ENCODE assay signal across 20 cellular contexts in genomic region chr1:233487415-233487814, GRCh38.
DNase-seq lines count a peak whose midpoint lies in the region; ATAC-seq, FAIRE-seq and TF ChIP-seq lines count a peak whose summit lies in the region.
"Had no signal": no experiment of that assay in that cellular context is flagged by ENCODE, and none has a peak within 500 bp of the region (broad histone marks: within the 10 kb centered on the region; RNA-seq: fewer than 3 reads in every experiment).

No MANE protein-coding gene starts in this region.

- H3K4me1 ChIP-seq in right lobe of liver (peaks cover 0 to 9% (median 2%) of the 10 kb centered on the region in 4 donors), HepG2 (ENCODE audit: insufficient read depth, low read length) (no peaks in the 10 kb centered on the region)

- TF ChIP-seq EP300 in HepG2 (IDR thresholded peaks at IDR 0.05; ENCODE audit: low read depth in 2 of 2, low read length in 2 of 2): no peak
- no peak for TF ChIP-seq EP300 in HepG2 (CRISPR knock-in tag; IDR thresholded peaks at IDR 0.05; ENCODE audit: borderline replicate concordance)

- no peak overlapping the region for H3K9ac ChIP-seq in HepG2 (ENCODE audit: insufficient read depth, low read depth, low read length)

- BruUV-seq in HepG2 (replicated peaks; lab: Mats Ljungman, UMichigan): no TSS peak

- H3K27me3 ChIP-seq in right lobe of liver (no peaks in the 10 kb centered on the region), HepG2 (ENCODE audit: control insufficient read depth in 1 of 2, insufficient read depth in 2 of 2, low read length in 2 of 2) (no peaks in the 10 kb centered on the region)

- no peak overlapping the region for H3K27ac ChIP-seq in right lobe of liver
- H3K27ac ChIP-seq in HepG2 (ENCODE audit: extremely low read length, insufficient read depth, low read length): no peak overlapping the region
- H3K27ac ChIP-seq: RWPE1 had no signal

- POLR2A ChIA-PET in HepG2 (lab: Yijun Ruan, JAX): no interaction called here

- TF ChIP-seq CTCF in right lobe of liver (IDR thresholded peaks at IDR 0.05) (no peak), HepG2 (CRISPR knock-in tag; IDR thresholded peaks at IDR 0.05) (no peak)

- H3K79me2 ChIP-seq in HepG2 (ENCODE audit: insufficient read depth, low read length): no peaks in the 10 kb centered on the region

- no peak for DNase-seq in right lobe of liver
- no peak for DNase-seq in HepG2 (ENCODE audit: low spot score)
- DNase-seq in kidney glomerular epithelial cell (lab: John Stamatoyannopoulos, UW): peak; percentile 3
- no peak for DNase-seq in HCEC 1CT
- no peak for DNase-seq in COR-L47 (lab: John Stamatoyannopoulos, UW)
- no peak for DNase-seq in EL
- DNase-seq: 8988T, ACHN, IMR-90, KG1, MG63, NCI-H1694, NCI-H2081, NCI-H2227 treated with DMSO at 0.1 percent for 48 hours, NCI-H526 treated with DMSO at 0.1 percent for 48 hours, SHP77 had no signal

- CTCF ChIA-PET in HepG2 (lab: Yijun Ruan, JAX; ENCODE audit: low intra/inter-chr PET ratio, low total read pairs): no interaction called here

- H3K4me2 ChIP-seq in HepG2 (ENCODE audit: low read depth, low read length): no peak overlapping the region

- no peak for TF ChIP-seq POLR2A in right lobe of liver (IDR thresholded peaks at IDR 0.05)
- no peak for TF ChIP-seq POLR2A in HepG2 (IDR thresholded peaks at IDR 0.05; ENCODE audit: insufficient read depth in 1 of 2, low read depth in 2 of 2, low read length in 2 of 2)

- no peak for TF ChIP-seq RAD21 in HepG2 (CRISPR knock-in tag; IDR thresholded peaks at IDR 0.05)

- H3K9me3 ChIP-seq in right lobe of liver: no peaks in the 10 kb centered on the region
- H3K9me3 ChIP-seq in HepG2 (ENCODE audit: low read length): peaks cover 5% of the 10 kb centered on the region; the same call in 1 of the 2 replicates
- H3K9me3 ChIP-seq: MG63 had no signal

- no peak for FAIRE-seq in HepG2 (lab: Jason Lieb, UNC)
- FAIRE-seq: D721Med had no signal

- in situ Hi-C loops in HepG2 (cut with HindIII; ENCODE audit: extremely low pct_ligation_motif_present, low pct_unique_long_range_greater_than_20kb): no loop called here

- H2AFZ ChIP-seq in HepG2 (ENCODE audit: low read length): no peak overlapping the region

- peak; percentile 70 to 91 (median 78) for ATAC-seq in right lobe of liver
- ATAC-seq in HepG2: no peak
- ATAC-seq in HG03520 (IDR thresholded peaks at IDR 0.05; ENCODE audit: unreplicated experiment): peak; percentile 47
- ATAC-seq: Panc1 had no signal

- intact Hi-C loops in right lobe of liver (cut with DNase I): no loop called here
- intact Hi-C loops in HepG2 (cut with micrococcal nuclease; ENCODE audit: unreplicated experiment): no loop called here

- no peak overlapping the region for H3K4me3 ChIP-seq in right lobe of liver
- H3K4me3 ChIP-seq in HepG2 (replicated peaks in 1 of 3; ENCODE audit: insufficient read depth in 1 of 3, low read depth in 2 of 3, low read length in 3 of 3): no peak overlapping the region
- H3K4me3 ChIP-seq: MG63 had no signal

- H3K36me3 ChIP-seq in right lobe of liver (no peaks in the 10 kb centered on the region), HepG2 (replicated peaks in 1 of 2; ENCODE audit: control insufficient read depth in 1 of 2, insufficient read depth in 2 of 2, low read length in 2 of 2) (no peaks in the 10 kb centered on the region)
- H3K36me3 ChIP-seq: MG63 had no signal

- no peaks in the 10 kb centered on the region for H4K20me1 ChIP-seq in HepG2 (ENCODE audit: insufficient read depth, low read length)

TF ChIP-seq in HepG2, 621 proteins besides CTCF, POLR2A, EP300 and RAD21:
- TF ChIP-seq NR2F6 (IDR thresholded peaks at IDR 0.05) (no peak), NR2F6 (CRISPR knock-in tag; IDR thresholded peaks at IDR 0.05) (no peak), ZNF281 (CRISPR knock-in tag; IDR thresholded peaks at IDR 0.05; ENCODE audit: borderline replicate concordance) (no peak), MBNL3 (CRISPR knock-in tag; conservative IDR thresholded peaks at IDR 0.05) (no peak), SRSF9 (IDR thresholded peaks at IDR 0.05; ENCODE audit: borderline replicate concordance, insufficient read depth, low read depth, low read length, poor library complexity, severe bottlenecking) (no peak), KDM5A (IDR thresholded peaks at IDR 0.05; ENCODE audit: borderline replicate concordance, low read length) (no peak), HNRNPLL (IDR thresholded peaks at IDR 0.05; ENCODE audit: low read depth, low read length, poor library complexity, severe bottlenecking) (no peak), BRD4 (CRISPR knock-in tag; IDR thresholded peaks at IDR 0.05) (no peak), AGO1 (IDR thresholded peaks at IDR 0.05; ENCODE audit: low read depth, low read length, poor library complexity, severe bottlenecking) (no peak), ZNF546 (CRISPR knock-in tag; conservative IDR thresholded peaks at IDR 0.05) (no peak), HIVEP1 (CRISPR knock-in tag; IDR thresholded peaks at IDR 0.05) (no peak), GZF1 (CRISPR knock-in tag; IDR thresholded peaks at IDR 0.05) (no peak), RNF219 (CRISPR knock-in tag; IDR thresholded peaks at IDR 0.05) (no peak), ZNF784 (CRISPR knock-in tag; IDR thresholded peaks at IDR 0.05; ENCODE audit: borderline replicate concordance) (no peak), DPF2 (CRISPR knock-in tag; IDR thresholded peaks at IDR 0.05; ENCODE audit: borderline replicate concordance, low read depth) (no peak), ZUFSP (CRISPR knock-in tag; IDR thresholded peaks at IDR 0.05; ENCODE audit: borderline replicate concordance) (no peak), ZNF367 (CRISPR knock-in tag; IDR thresholded peaks at IDR 0.05; ENCODE audit: borderline replicate concordance) (no peak), ZNF17 (CRISPR knock-in tag; IDR thresholded peaks at IDR 0.05) (no peak), ZNF816 (CRISPR knock-in tag; IDR thresholded peaks at IDR 0.05; ENCODE audit: borderline replicate concordance) (no peak)
